1 cellular context compared by ENCODE assay signal in genomic region chr20:64079273-64080012, GRCh38.
A peak's percentile ranks its signal among the peaks of the same experiment; 100 is the strongest.
TF ChIP-seq lines count a peak whose summit lies in the region.

Gene RGS19, minus strand, starts transcription at chr20:64079518. Its CDS starts 2,632 bp downstream, at chr20:64076886.

TF ChIP-seq in WTC11, 78 proteins besides CTCF, POLR2A, EP300 and RAD21 (continued from another document):
- TF ChIP-seq ZNF532 (CRISPR knock-in tag; IDR thresholded peaks at IDR 0.05; ENCODE audit: borderline replicate concordance) (no peak), TEAD4 (CRISPR knock-in tag; IDR thresholded peaks at IDR 0.05) (no peak), ZNF396 (CRISPR knock-in tag; IDR thresholded peaks at IDR 0.05; ENCODE audit: borderline replicate concordance) (no peak), ZNF317 (CRISPR knock-in tag; IDR thresholded peaks at IDR 0.05; ENCODE audit: borderline replicate concordance, low read depth) (0 out of 2 replicates have a peak, but pooled peaks have one; percentile 19), OVOL2 (CRISPR knock-in tag; IDR thresholded peaks at IDR 0.05; ENCODE audit: borderline replicate concordance) (no peak), NR2C2 (CRISPR knock-in tag; IDR thresholded peaks at IDR 0.05) (no peak), HMGA2 (CRISPR knock-in tag; IDR thresholded peaks at IDR 0.05) (no peak), NFATC4 (CRISPR knock-in tag; IDR thresholded peaks at IDR 0.05) (no peak), ZBTB21 (CRISPR knock-in tag; IDR thresholded peaks at IDR 0.05; ENCODE audit: borderline replicate concordance) (no peak), ATF2 (CRISPR knock-in tag; IDR thresholded peaks at IDR 0.05; ENCODE audit: borderline replicate concordance, low read depth) (no peak), ARID4B (CRISPR knock-in tag; IDR thresholded peaks at IDR 0.05; ENCODE audit: borderline replicate concordance) (no peak; the same call in 1 of the 2 replicates), ZBTB43 (CRISPR knock-in tag; IDR thresholded peaks at IDR 0.05) (no peak), ZMAT4 (CRISPR knock-in tag; IDR thresholded peaks at IDR 0.05) (no peak), MYBL2 (CRISPR knock-in tag; IDR thresholded peaks at IDR 0.05) (no peak)
